ENCODE assay signal across 21 cellular contexts in the genomic region with DNA sequence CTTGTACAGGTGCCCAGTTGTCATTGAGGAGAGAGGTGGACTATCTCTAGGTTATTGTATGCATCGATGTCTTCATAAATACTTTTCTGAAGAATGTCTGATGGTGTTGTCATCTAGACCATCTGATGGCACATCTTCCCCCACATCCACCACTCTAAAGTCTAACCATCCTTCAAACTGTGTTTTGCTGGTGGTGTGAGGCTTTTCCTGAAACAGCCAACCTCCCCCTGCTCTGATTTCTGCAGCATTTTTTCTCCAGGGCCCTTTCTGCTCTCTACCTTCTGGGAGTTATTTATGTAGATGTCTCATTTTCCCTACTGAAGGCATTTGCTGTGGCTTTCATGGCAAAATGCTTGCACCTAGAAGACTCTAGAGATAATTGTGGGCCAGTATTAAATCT. TPM values are rescaled to one million over a fixed set of nuclear protein-coding genes. Genes with fewer than 3 reads are reported as not detected.
DNase-seq lines count a peak whose midpoint lies in the region; ATAC-seq, FAIRE-seq and TF ChIP-seq lines count a peak whose summit lies in the region.
"Had no signal": no experiment of that assay in that cellular context is flagged by ENCODE, and none has a peak within 500 bp of the region (broad histone marks: within the 10 kb centered on the region; RNA-seq: fewer than 3 reads in every experiment).

No MANE protein-coding gene starts in this region.

- ATAC-seq in HG02970 (IDR thresholded peaks at IDR 0.05; ENCODE audit: low FRiP score, unreplicated experiment), result no peak
- ATAC-seq: activated CD8-positive, alpha-beta T cell treated with anti-CD3 and anti-CD28 coated beads, Interleukin-2, amount 10 ng/mL, durations not matched to agents 7 days and 5 days; natural killer cell treated with Interleukin-12 subunit alpha and Interleukin-12 subunit beta and Interleukin-15 and Interleukin-18, amount 100 ng/mL, for 72 hours; right lobe of liver; stimulated activated naive CD8-positive, alpha-beta T cell treated with anti-CD3 and anti-CD28 coated beads, Interleukin-15, amount 100 ng/mL, for 72 hours had no signal

- CTCF ChIA-PET in Caco-2 (lab: Charles Lee), result no interaction called here
- CTCF ChIA-PET in PC-9 (lab: Charles Lee), result no interaction called here

- H3K4me1 ChIP-seq in Caco-2 (peaks cover 61% of the 10 kb centered on the region), PC-9 (replicated peaks; ENCODE audit: insufficient read depth) (peaks cover 56% of the 10 kb centered on the region), ovary (ENCODE audit: insufficient read depth) (peaks cover 11% of the 10 kb centered on the region)
- H3K4me1 ChIP-seq: right lobe of liver had no signal

- no peaks in the 10 kb centered on the region for H3K27me3 ChIP-seq in Caco-2 (replicated peaks; ENCODE audit: control insufficient read depth, insufficient read depth, low read length)
- no peaks in the 10 kb centered on the region for H3K27me3 ChIP-seq in PC-9 (ENCODE audit: insufficient read depth, low read depth)
- H3K27me3 ChIP-seq in ovary, result no peaks in the 10 kb centered on the region
- H3K27me3 ChIP-seq: right lobe of liver had no signal

- H3K27ac Mint-ChIP-seq in Caco-2 (ENCODE audit: unreplicated experiment), result no peak overlapping the region
- H3K27ac Mint-ChIP-seq: activated B cell treated with CpG ODN at 0.5 μM for 24 hours; activated CD8-positive, alpha-beta T cell treated with anti-CD3 and anti-CD28 coated beads, Interleukin-2, amount 10 ng/mL, durations not matched to agents 7 days and 5 days; CD8-positive, alpha-beta memory T cell; immature natural killer cell; natural killer cell treated with Interleukin-12 subunit alpha and Interleukin-12 subunit beta and Interleukin-15 and Interleukin-18, amount 100 ng/mL, for 72 hours; stimulated activated naive CD8-positive, alpha-beta T cell treated with anti-CD3 and anti-CD28 coated beads, Interleukin-15, amount 100 ng/mL, for 72 hours had no signal

- intact Hi-C loops in Caco-2 (cut with micrococcal nuclease; ENCODE audit: unreplicated experiment), result no loop called here
- intact Hi-C loops in PC-9 (cut with micrococcal nuclease; ENCODE audit: unreplicated experiment), result loop anchor here (1.0 to 10.0 kb wide), 2 partner anchors 11 to 80 kb away; no protein-coding TSS in a partner anchor
- intact Hi-C loops in ovary (cut with DNase I), result loop anchor here in 1 of 4 donors (10.0 kb wide), 1 partner anchor 50 kb away; no protein-coding TSS in a partner anchor

- POLR2A ChIA-PET in Caco-2 (lab: Charles Lee) (no interaction called here), PC-9 (lab: Charles Lee; ENCODE audit: unreplicated experiment) (interaction anchor here (0.7 kb wide), 1 partner anchor 131 kb away, joined by 3 read pairs; no protein-coding TSS in a partner anchor)

- H4K20me1 ChIP-seq in PC-9 (ENCODE audit: insufficient read depth), result no peaks in the 10 kb centered on the region

- H3K4me3 ChIP-seq in Caco-2 (ENCODE audit: low read depth, low read length), result peak overlapping the region; percentile 19
- peak overlapping the region; percentile 79; the same call in 1 of the 2 replicates for H3K4me3 ChIP-seq in PC-9
- H3K4me3 ChIP-seq in fibroblast of the aortic adventitia (ENCODE audit: low read depth, low read length), result peak overlapping the region; percentile 6
- peak overlapping the region; percentile 65 for H3K4me3 ChIP-seq in ovary
- H3K4me3 ChIP-seq: lung had no signal

- peaks cover 7% of the 10 kb centered on the region for H3K36me3 Mint-ChIP-seq in Caco-2 (ENCODE audit: insufficient read depth, unreplicated experiment)

- TF ChIP-seq CTCF in Caco-2 (IDR thresholded peaks at IDR 0.05; ENCODE audit: insufficient read depth in 1 of 2, low read depth in 1 of 2, low read length in 1 of 2, severe bottlenecking in 1 of 2, unreplicated experiment in 1 of 2) (no peak), PC-9 (conservative IDR thresholded peaks at IDR 0.05) (no peak), fibroblast of the aortic adventitia (IDR thresholded peaks at IDR 0.05; ENCODE audit: insufficient read depth, low read length) (no peak), ovary (IDR thresholded peaks at IDR 0.05) (no peak), GM13977 (IDR thresholded peaks at IDR 0.05; ENCODE audit: extremely low read depth, insufficient read depth, missing control alignments) (no peak)

- in situ Hi-C loops in GM13977 (cut with MboI; ENCODE audit: low pct_unique_long_range_greater_than_20kb, low sequenced_read_pairs, unreplicated experiment), result no loop called here

- no peaks in the 10 kb centered on the region for H3K27me3 Mint-ChIP-seq in Caco-2 (ENCODE audit: insufficient read depth, unreplicated experiment)

- H3K79me2 ChIP-seq in PC-9 (ENCODE audit: low read depth), result peaks cover 47% of the 10 kb centered on the region

- DNase-seq in Caco-2 (no peak), PC-9 (no peak), fibroblast of the aortic adventitia (ENCODE audit: low read depth) (no peak), ovary (no peak), GM13977 (ENCODE audit: low spot score) (no peak), GM12891 (ENCODE audit: insufficient read length, low spot score) (no peak), NK-92 (lab: John Stamatoyannopoulos, UW; ENCODE audit: unreplicated experiment) (no peak)
- DNase-seq: activated B cell treated with CpG ODN at 0.5 μM for 24 hours; activated CD8-positive, alpha-beta T cell treated with anti-CD3 and anti-CD28 coated beads, Interleukin-2, amount 10 ng/mL, durations not matched to agents 7 days and 5 days; activated T-cell treated with anti-CD3 and anti-CD28 coated beads, Interleukin-2, amount 50 U/mL, for 48 hours; CD8-positive, alpha-beta memory T cell; esophagus squamous epithelium; H7; immature natural killer cell; NCI-H1930; right lobe of liver; stimulated activated CD4-positive, alpha-beta T cell treated with anti-CD3 and anti-CD28 coated beads, Interleukin-2, amount 100 ng/mL, for 24 hours; stimulated activated naive CD8-positive, alpha-beta T cell treated with anti-CD3 and anti-CD28 coated beads, Interleukin-15, amount 100 ng/mL, for 72 hours had no signal

- WGBS in ovary, 3 donors, result 69 to 96% (median 87%) methylated on average over 1 of the region's 1 CpG

- no peak overlapping the region for H2AFZ ChIP-seq in PC-9

- peak overlapping the region; percentile 78 for H3K4me2 ChIP-seq in PC-9

- H3K27ac ChIP-seq in PC-9 (no peak overlapping the region; the same call in 1 of the 2 replicates), ovary (no peak overlapping the region)
- H3K27ac ChIP-seq: esophagus squamous epithelium, right lobe of liver had no signal

- no peaks in the 10 kb centered on the region for H3K9me3 Mint-ChIP-seq in Caco-2 (ENCODE audit: unreplicated experiment)
- H3K9me3 Mint-ChIP-seq: activated B cell treated with CpG ODN at 0.5 μM for 24 hours; natural killer cell treated with Interleukin-12 subunit alpha and Interleukin-12 subunit beta and Interleukin-15 and Interleukin-18, amount 100 ng/mL, for 72 hours; stimulated activated naive CD8-positive, alpha-beta T cell treated with anti-CD3 and anti-CD28 coated beads, Interleukin-15, amount 100 ng/mL, for 72 hours had no signal

- peaks cover 64% of the 10 kb centered on the region for H3K4me1 Mint-ChIP-seq in Caco-2 (ENCODE audit: low read depth, unreplicated experiment)

- no peak for FAIRE-seq in GM12891 (lab: Jason Lieb, UNC)

- no peaks in the 10 kb centered on the region for H3K9me3 ChIP-seq in Caco-2
- H3K9me3 ChIP-seq in PC-9 (ENCODE audit: insufficient read depth, low read depth), result no peaks in the 10 kb centered on the region
- H3K9me3 ChIP-seq in ovary, result no peaks in the 10 kb centered on the region
- H3K9me3 ChIP-seq: esophagus squamous epithelium, right lobe of liver had no signal

- TF ChIP-seq POLR2A in ovary (IDR thresholded peaks at IDR 0.05) (no peak), GM12891 (IDR thresholded peaks at IDR 0.05; ENCODE audit: low read depth, low read length) (no peak)

- TF ChIP-seq EP300 in ovary (IDR thresholded peaks at IDR 0.05), result no peak

- H3K9me2 ChIP-seq in PC-9 (ENCODE audit: insufficient read depth), result no peaks in the 10 kb centered on the region

- H3K36me3 ChIP-seq in Caco-2 (ENCODE audit: control insufficient read depth, insufficient read depth, low read length) (no peaks in the 10 kb centered on the region; the same call in 1 of the 2 replicates), PC-9 (ENCODE audit: low read depth) (no peaks in the 10 kb centered on the region), ovary (no peaks in the 10 kb centered on the region)
- H3K36me3 ChIP-seq: esophagus squamous epithelium, right lobe of liver had no signal

- BruUV-seq in Caco-2 (replicated peaks; lab: Mats Ljungman, UMichigan) (no TSS peak), PC-9 (replicated peaks; lab: Mats Ljungman, UMichigan) (no TSS peak)

- peaks cover 29% of the 10 kb centered on the region for H3F3A ChIP-seq in PC-9 (ENCODE audit: insufficient read depth, low read depth)

- peak overlapping the region; percentile 70 for H3K4me3 Mint-ChIP-seq in Caco-2 (ENCODE audit: unreplicated experiment)
- H3K4me3 Mint-ChIP-seq: activated B cell treated with CpG ODN at 0.5 μM for 24 hours; activated CD8-positive, alpha-beta T cell treated with anti-CD3 and anti-CD28 coated beads, Interleukin-2, amount 10 ng/mL, durations not matched to agents 7 days and 5 days; natural killer cell treated with Interleukin-12 subunit alpha and Interleukin-12 subunit beta and Interleukin-15 and Interleukin-18, amount 100 ng/mL, for 72 hours; stimulated activated naive CD8-positive, alpha-beta T cell treated with anti-CD3 and anti-CD28 coated beads, Interleukin-15, amount 100 ng/mL, for 72 hours had no signal

TF ChIP-seq in GM12891, 5 proteins besides CTCF, POLR2A, EP300 and RAD21:
- TF ChIP-seq POLR2AphosphoS5 (IDR thresholded peaks at IDR 0.05; ENCODE audit: low read depth, low read length), result no peak
- no peak for TF ChIP-seq PAX5 (IDR thresholded peaks at IDR 0.05; ENCODE audit: insufficient read depth, low read length, severe bottlenecking)
- TF ChIP-seq POU2F2 (IDR thresholded peaks at IDR 0.05; ENCODE audit: low read depth, low read length), result no peak
- no peak for TF ChIP-seq SPI1 (IDR thresholded peaks at IDR 0.05; ENCODE audit: low read depth, low read length)
- no peak for TF ChIP-seq TAF1 (IDR thresholded peaks at IDR 0.05; ENCODE audit: low read depth, low read length)

RNA-seq across cellular contexts. Expression of a gene that starts 1.5 kb away (rescaled TPM):
- total RNA-seq in Caco-2 (2022) (10.7 and 12.8 TPM in 2 replicates), PC-9 (2021) (14.8 and 15.2 TPM in 2 replicates), fibroblast of the aortic adventitia (ENCODE audit: low replicate concordance) (4.2 and 8.9 TPM in 2 replicates), ovary (10 to 100 TPM in 2 of 7 donors, 1 to 10 TPM in 5; 2.5 to 15.3 (median 8.8) TPM)
- polyA plus RNA-seq in ovary, result 1 to 10 TPM; 3.1 to 6.8 TPM
- polyA plus RNA-seq in GM12891 (2012; ENCODE audit: low read depth, missing spikeins), result 0.23 TPM
- total RNA-seq: activated B cell treated with CpG ODN at 0.5 μM for 24 hours; activated CD8-positive, alpha-beta T cell treated with anti-CD3 and anti-CD28 coated beads, Interleukin-2, amount 10 ng/mL, durations not matched to agents 7 days and 5 days; CD8-positive, alpha-beta memory T cell had no signal

Comparison
In these comparisons a context has a peak if more than half of its experiments do, and no peak if none do; other contexts are left out.
1. H3K4me3 ChIP-seq: peak in every context shown above with its lines; median percentile 79 in PC-9; 65 in ovary; 19 in Caco-2; 6 in fibroblast of the aortic adventitia.